In genomic region chr12:48029811-48030650, GRCh38 we compare ENCODE assay signal across 15 cellular contexts. TPM values are rescaled to one million over a fixed set of nuclear protein-coding genes. Genes with fewer than 3 reads are reported as not detected.
DNase-seq lines count a peak whose midpoint lies in the region; TF ChIP-seq lines count a peak whose summit lies in the region.
"Had no signal": no experiment of that assay in that cellular context is flagged by ENCODE, and none has a peak within 500 bp of the region (broad histone marks: within the 10 kb centered on the region; RNA-seq: fewer than 3 reads in every experiment).

No MANE protein-coding gene starts in this region.

- H3K4me3 Mint-ChIP-seq in mesothelial cell of epicardium: no peak overlapping the region

- WGBS in thyroid gland, 2 donors: 65 to 72% methylated on average over 8 of the region's 8 CpGs

- intact Hi-C loops in thyroid gland (cut with DNase I): no loop called here

- H3K27me3 Mint-ChIP-seq in mesothelial cell of epicardium (ENCODE audit: low read depth): no peaks in the 10 kb centered on the region

- peak overlapping the region; percentile 18 for H3K27ac Mint-ChIP-seq in mesothelial cell of epicardium

- H3K4me1 ChIP-seq in SJCRH30 (peaks cover 5% of the 10 kb centered on the region; the same call in 1 of the 2 replicates), thyroid gland (no peaks in the 10 kb centered on the region)

- no peaks in the 10 kb centered on the region for H3K36me3 ChIP-seq in SJCRH30
- no peaks in the 10 kb centered on the region for H3K36me3 ChIP-seq in thyroid gland
- H3K36me3 ChIP-seq: HAP-1 had no signal

- H3K9me3 ChIP-seq in SJCRH30 (replicated peaks) (no peaks in the 10 kb centered on the region), thyroid gland (no peaks in the 10 kb centered on the region)
- H3K9me3 ChIP-seq: HAP-1 had no signal

- no peaks in the 10 kb centered on the region for H3K36me3 Mint-ChIP-seq in mesothelial cell of epicardium

- DNase-seq in DMS153 (lab: John Stamatoyannopoulos, UW): peak; percentile 16
- no peak for DNase-seq in DMS153 treated with DMSO at 0.1 percent for 48 hours (lab: John Stamatoyannopoulos, UW; ENCODE audit: unreplicated experiment)
- peak; percentile 26 to 29 for DNase-seq in HL-60 (ENCODE audit: low read depth in 1 of 2, low spot score in 1 of 2)
- DNase-seq in SJCRH30: peak; percentile 34 to 51
- DNase-seq in mesothelial cell of epicardium (ENCODE audit: low spot score in 2 of 2, unreplicated experiment in 2 of 2): no peak
- no peak for DNase-seq in thyroid gland
- no peak for DNase-seq in DMS79 treated with DMSO at 0.1 percent for 48 hours (lab: John Stamatoyannopoulos, UW)
- DNase-seq in NCI-H82 (lab: John Stamatoyannopoulos, UW): no peak
- DNase-seq: activated CD4-positive, alpha-beta T cell treated with anti-CD3 and anti-CD28 coated beads, Interleukin-2, amount 50 U/mL, for 4 hours; activated naive CD4-positive, alpha-beta T cell treated with Interleukin-2 at 50 U/mL for 16 hours; NCI-H446 treated with DMSO at 0.1 percent for 48 hours had no signal

- no peak overlapping the region for H3K27ac ChIP-seq in HL-60 (replicated peaks)
- H3K27ac ChIP-seq in SJCRH30: no peak overlapping the region
- no peak overlapping the region for H3K27ac ChIP-seq in thyroid gland
- H3K27ac ChIP-seq: 22Rv1, KMS-11 had no signal

- TF ChIP-seq CTCF in HL-60 (IDR thresholded peaks at IDR 0.05; ENCODE audit: insufficient read depth, low read length) (no peak), mesothelial cell of epicardium (IDR thresholded peaks at IDR 0.05; ENCODE audit: unreplicated experiment) (no peak), thyroid gland (IDR thresholded peaks at IDR 0.05) (no peak)

- peaks cover 43% of the 10 kb centered on the region for H3K4me1 Mint-ChIP-seq in mesothelial cell of epicardium

- H3K9me3 Mint-ChIP-seq in mesothelial cell of epicardium: no peaks in the 10 kb centered on the region

- TF ChIP-seq POLR2A in thyroid gland (IDR thresholded peaks at IDR 0.05): no peak

- no peaks in the 10 kb centered on the region for H3K27me3 ChIP-seq in HL-60 (ENCODE audit: insufficient read depth, poor library complexity, severe bottlenecking)
- H3K27me3 ChIP-seq in SJCRH30: no peaks in the 10 kb centered on the region
- H3K27me3 ChIP-seq in thyroid gland: no peaks in the 10 kb centered on the region

- H3K4me3 ChIP-seq in HL-60 (replicated peaks; ENCODE audit: insufficient read depth, low read length) (no peak overlapping the region), SJCRH30 (no peak overlapping the region), thyroid gland (replicated peaks in 1 of 3) (no peak overlapping the region)
- H3K4me3 ChIP-seq: HAP-1 had no signal

RNA-seq across cellular contexts. Expression of gene COL2A1, which starts 25.8 kb away (rescaled TPM):
- total RNA-seq in SJCRH30 (2014; rRNA removed; shearing (Covaris generic)): 200 and 211 TPM in 2 replicates
- 70.9 to 86.4 TPM (median 80.6 TPM) in 3 replicates for total RNA-seq in mesothelial cell of epicardium
- not detected for total RNA-seq in thyroid gland
- total RNA-seq: esophagus mucosa had no signal

Comparison
In these comparisons a context has a peak if more than half of its experiments do, and no peak if none do; other contexts are left out.
1. DNase-seq: peak in DMS153 (single experiment), HL-60 (2 of 2) and SJCRH30 (2 of 2); none in DMS153 treated with DMSO at 0.1 percent for 48 hours (single experiment), mesothelial cell of epicardium (0 of 2), thyroid gland (0 of 2), DMS79 treated with DMSO at 0.1 percent for 48 hours (single experiment) and NCI-H82 (single experiment).
2. RNA of gene COL2A1, which starts 25.8 kb away (total RNA-seq): 200 to 211 TPM in SJCRH30 and 70.9 to 86.4 TPM in mesothelial cell of epicardium; not detected in thyroid gland; every median in the first group is over 10 times any median in the second.